In the genomic region with DNA sequence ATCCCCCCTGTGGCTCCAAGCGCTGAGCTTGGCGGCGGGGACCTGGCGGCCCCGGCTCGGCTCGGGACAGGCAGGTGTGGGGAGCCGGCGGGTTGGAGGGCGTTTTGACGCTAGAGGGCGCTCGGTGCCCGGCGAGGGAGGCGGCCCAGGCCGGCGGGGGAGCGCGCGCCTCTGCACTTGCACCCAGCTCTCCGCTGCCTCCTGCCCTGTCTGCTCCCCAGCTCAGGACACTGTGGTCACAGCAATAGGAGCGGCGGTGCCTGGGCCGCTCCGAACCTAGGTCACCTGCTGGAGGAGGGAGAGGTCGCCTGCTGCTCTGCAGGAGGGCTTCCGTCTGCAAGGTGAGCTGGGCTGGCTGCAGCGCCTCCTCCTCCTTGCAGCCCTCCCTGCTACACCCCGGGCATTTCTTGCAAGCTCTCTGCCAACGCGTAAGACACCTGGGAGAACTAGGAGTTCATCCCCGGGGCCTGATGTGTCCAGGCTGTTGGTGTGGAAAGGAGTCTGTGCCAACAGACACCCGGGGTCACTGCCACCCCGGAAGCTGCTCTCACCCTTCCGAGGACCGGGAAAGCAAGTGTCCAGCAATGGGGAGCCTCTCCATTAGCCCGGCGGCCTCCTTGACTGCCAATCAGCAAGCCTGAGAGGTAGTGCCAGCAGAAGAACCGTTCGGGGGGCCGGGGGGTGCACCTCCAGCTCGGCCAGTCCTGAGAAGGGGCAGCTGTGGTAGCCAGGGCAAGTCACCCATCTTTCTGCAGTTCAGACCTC, we compare ENCODE assay signal across 9 cellular contexts.
DNase-seq lines count a peak whose midpoint lies in the region; ATAC-seq and TF ChIP-seq lines count a peak whose summit lies in the region.
"Had no signal": no experiment of that assay in that cellular context is flagged by ENCODE, and none has a peak within 500 bp of the region (broad histone marks: within the 10 kb centered on the region; RNA-seq: fewer than 3 reads in every experiment).

No MANE protein-coding gene starts in this region.

- no peak overlapping the region for H3K27ac Mint-ChIP-seq in activated naive CD4-positive, alpha-beta T cell treated with anti-CD3 and anti-CD28 coated beads for 36 hours

- intact Hi-C loops in activated naive CD4-positive, alpha-beta T cell treated with anti-CD3 and anti-CD28 coated beads for 36 hours (cut with micrococcal nuclease), result loop anchor here (5.0 to 10.0 kb wide), 2 partner anchors 740 to 1032 kb away; no protein-coding TSS in a partner anchor
- intact Hi-C loops in body of pancreas (cut with DNase I), result no loop called here

- no peak overlapping the region for H3K27ac ChIP-seq in body of pancreas

- TF ChIP-seq CTCF in body of pancreas (IDR thresholded peaks at IDR 0.05), result peak; percentile 61 to 81 (median 66)

- H3K36me3 ChIP-seq in body of pancreas (replicated peaks in 1 of 2; ENCODE audit: insufficient read depth in 1 of 2, low read depth in 2 of 2), result no peaks in the 10 kb centered on the region

- peaks cover 26% of the 10 kb centered on the region for H3K27me3 Mint-ChIP-seq in activated naive CD4-positive, alpha-beta T cell treated with anti-CD3 and anti-CD28 coated beads for 36 hours (ENCODE audit: low read depth)

- CTCF ChIA-PET in activated naive CD4-positive, alpha-beta T cell treated with anti-CD3 and anti-CD28 coated beads for 36 hours (lab: Charles Lee), result interaction anchor here (0.6 to 1.8 kb wide), 4 partner anchors 126 to 742 kb away, joined by 3 to 6 read pairs (median 4); no protein-coding TSS in a partner anchor

- no peak overlapping the region for H3K4me3 ChIP-seq in body of pancreas

- peak; percentile 69 for ATAC-seq in body of pancreas

- H3K9me3 Mint-ChIP-seq in activated naive CD4-positive, alpha-beta T cell treated with anti-CD3 and anti-CD28 coated beads for 36 hours, result peaks cover 8% of the 10 kb centered on the region

- no peak for TF ChIP-seq POLR2A in body of pancreas (IDR thresholded peaks at IDR 0.05)

- no peak overlapping the region for H3K4me3 Mint-ChIP-seq in activated naive CD4-positive, alpha-beta T cell treated with anti-CD3 and anti-CD28 coated beads for 36 hours
- H3K4me3 Mint-ChIP-seq: activated T-cell treated with anti-CD3 and anti-CD28 coated beads, Interleukin-2, amount 50 U/mL, for 4 hours had no signal

- H3K9me3 ChIP-seq in body of pancreas, result peaks cover 0 to 3% (median 0%) of the 10 kb centered on the region in 3 donors

- no peaks in the 10 kb centered on the region for H3K36me3 Mint-ChIP-seq in activated naive CD4-positive, alpha-beta T cell treated with anti-CD3 and anti-CD28 coated beads for 36 hours (ENCODE audit: low read depth)

- H3K4me1 ChIP-seq in body of pancreas, result peaks cover 11% of the 10 kb centered on the region

- no peaks in the 10 kb centered on the region for H3K4me1 Mint-ChIP-seq in activated naive CD4-positive, alpha-beta T cell treated with anti-CD3 and anti-CD28 coated beads for 36 hours (ENCODE audit: low read depth)

- DNase-seq in activated naive CD4-positive, alpha-beta T cell treated with anti-CD3 and anti-CD28 coated beads for 36 hours, result peak; percentile 60
- DNase-seq in activated naive CD4-positive, alpha-beta T cell treated with anti-CD3 and anti-CD28 coated beads, Interleukin-2, amount 50 U/mL, for 16 hours, result no peak
- DNase-seq in NCI-H748 (lab: John Stamatoyannopoulos, UW; ENCODE audit: unreplicated experiment) (peak; percentile 70), body of pancreas (peak; percentile 33 to 68 (median 58)), iris pigment epithelial cell (ENCODE audit: low read depth) (peak; percentile 5), DMS153 treated with DMSO at 0.1 percent for 48 hours (lab: John Stamatoyannopoulos, UW; ENCODE audit: unreplicated experiment) (no peak), MV-4-11 (lab: John Stamatoyannopoulos, UW) (no peak)
- peak; percentile 32 to 38 for DNase-seq in stimulated activated CD8-positive, alpha-beta memory T cell treated with anti-CD3 and anti-CD28 coated beads, Interleukin-2, amount 100 ng/mL, for 48 hours (ENCODE audit: low read depth in 2 of 2)
- DNase-seq: activated T-cell treated with anti-CD3 and anti-CD28 coated beads, Interleukin-2, amount 50 U/mL, for 4 hours had no signal

- H3K27me3 ChIP-seq in body of pancreas, result peaks cover 0 to 13% of the 10 kb centered on the region in 2 donors

- 9 to 11% methylated on average over 13 to 43 of the region's 43 CpGs for WGBS in body of pancreas, 2 donors

Comparison
In these comparisons a context has a peak if more than half of its experiments do, and no peak if none do; other contexts are left out.
1. DNase-seq: peak in activated naive CD4-positive, alpha-beta T cell treated with anti-CD3 and anti-CD28 coated beads for 36 hours (single experiment), NCI-H748 (single experiment), body of pancreas (4 of 4), iris pigment epithelial cell (single experiment) and stimulated activated CD8-positive, alpha-beta memory T cell treated with anti-CD3 and anti-CD28 coated beads, Interleukin-2, amount 100 ng/mL, for 48 hours (2 of 2); none in activated naive CD4-positive, alpha-beta T cell treated with anti-CD3 and anti-CD28 coated beads, Interleukin-2, amount 50 U/mL, for 16 hours (single experiment), DMS153 treated with DMSO at 0.1 percent for 48 hours (single experiment) and MV-4-11 (single experiment).